In genomic region chr16:2195316-2196161, GRCh38 we compare ENCODE assay signal across 8 cellular contexts. TPM values are rescaled to one million over a fixed set of nuclear protein-coding genes. Genes with fewer than 3 reads are reported as not detected.
A peak's percentile ranks its signal among the peaks of the same experiment; 100 is the strongest.
DNase-seq lines count a peak whose midpoint lies in the region; ATAC-seq and TF ChIP-seq lines count a peak whose summit lies in the region.

No MANE protein-coding gene starts in this region.

- H3K27ac ChIP-seq in urinary bladder (ENCODE audit: low read depth), result no peak overlapping the region

- peaks cover 17% of the 10 kb centered on the region for H3K27me3 Mint-ChIP-seq in memory B cell

- no peaks in the 10 kb centered on the region for H3K36me3 ChIP-seq in urinary bladder (ENCODE audit: insufficient read depth)

- no peak for TF ChIP-seq CTCF in astrocyte of the cerebellum (IDR thresholded peaks at IDR 0.05; ENCODE audit: low read depth, low read length, missing control alignments)

- peaks cover 8% of the 10 kb centered on the region for H3K4me1 Mint-ChIP-seq in memory B cell

- no peaks in the 10 kb centered on the region for H3K4me1 ChIP-seq in urinary bladder (ENCODE audit: insufficient read depth)

- H3K27ac Mint-ChIP-seq in memory B cell, result no peak overlapping the region

- H3K36me3 Mint-ChIP-seq in memory B cell, result no peaks in the 10 kb centered on the region

- intact Hi-C loops in left cardiac atrium (cut with DNase I) (no loop called here), left ventricle myocardium superior (cut with micrococcal nuclease) (no loop called here)

- no peaks in the 10 kb centered on the region for H3K9me3 Mint-ChIP-seq in memory B cell

- in situ Hi-C loops in astrocyte of the cerebellum (cut with HindIII; ENCODE audit: low sequenced_read_pairs), result no loop called here

- ATAC-seq in left cardiac atrium, result peak; percentile 3 to 8
- ATAC-seq in left ventricle myocardium superior, result no peak
- peak; percentile 28 for ATAC-seq in memory B cell (ENCODE audit: low read depth)

- 3% methylated on average over 49 of the region's 49 CpGs for WGBS in urinary bladder

- peak overlapping the region; percentile 64 for H3K4me3 Mint-ChIP-seq in memory B cell

- H3K4me3 ChIP-seq in astrocyte of the cerebellum (ENCODE audit: low read depth, low read length), result peak overlapping the region; percentile 21
- peak overlapping the region; percentile 54 for H3K4me3 ChIP-seq in urinary bladder (ENCODE audit: low read depth, low read length)

- DNase-seq in left cardiac atrium (no peak), left ventricle myocardium superior (no peak), astrocyte of the cerebellum (ENCODE audit: low read depth) (no peak), memory B cell (ENCODE audit: low spot score in 2 of 2) (no peak), NCI-H446 treated with DMSO at 0.1 percent for 48 hours (lab: John Stamatoyannopoulos, UW) (no peak), AG08396 (ENCODE audit: low spot score) (no peak), HCEC 1CT (no peak)

RNA-seq across cellular contexts. Expression of gene CASKIN1, which starts 0.9 kb away (rescaled TPM):
- 1 to 10 TPM; 5.9 to 6.1 TPM for total RNA-seq in left cardiac atrium
- 9.2 TPM for total RNA-seq in left ventricle myocardium superior
- 0.69 TPM for total RNA-seq in urinary bladder
- 0.48 TPM for polyA plus RNA-seq in urinary bladder

RNA-seq across cellular contexts. Expression of gene MLST8, which starts 9.7 kb away (rescaled TPM):
- total RNA-seq in left cardiac atrium (10 to 100 TPM; 24.9 to 26.9 TPM), left ventricle myocardium superior (29.9 TPM), urinary bladder (9.3 TPM)
- 50.4 TPM for polyA plus RNA-seq in urinary bladder

RNA-seq across cellular contexts. Expression of gene BRICD5, which starts 15.1 kb away (rescaled TPM):
- total RNA-seq in left cardiac atrium (1 to 10 TPM; 5.7 to 5.9 TPM), left ventricle myocardium superior (10.0 TPM), urinary bladder (4.0 TPM)
- 5.0 TPM for polyA plus RNA-seq in urinary bladder

RNA-seq across cellular contexts. Expression of gene PGP, which starts 19.1 kb away (rescaled TPM):
- total RNA-seq in left cardiac atrium (10 to 100 TPM; 21.1 to 24.6 TPM), left ventricle myocardium superior (42.4 TPM), urinary bladder (4.8 TPM)
- 10.5 TPM for polyA plus RNA-seq in urinary bladder

RNA-seq across cellular contexts. Expression of gene E4F1, which starts 27.9 kb away (rescaled TPM):
- total RNA-seq in left cardiac atrium, result 10 to 100 TPM; 11.9 to 15.0 TPM
- total RNA-seq in left ventricle myocardium superior, result 14.2 TPM
- total RNA-seq in urinary bladder, result 14.0 TPM
- polyA plus RNA-seq in urinary bladder, result 27.5 TPM
